In genomic region chr10:485776-486572, GRCh38 we compare ENCODE assay signal across 10 cellular contexts.
DNase-seq lines count a peak whose midpoint lies in the region; ATAC-seq and TF ChIP-seq lines count a peak whose summit lies in the region.
"Had no signal": no experiment of that assay in that cellular context is flagged by ENCODE, and none has a peak within 500 bp of the region (broad histone marks: within the 10 kb centered on the region; RNA-seq: fewer than 3 reads in every experiment).

No MANE protein-coding gene starts in this region.

- TF ChIP-seq POLR2A in uterus (IDR thresholded peaks at IDR 0.05) = no peak

- H3K27ac Mint-ChIP-seq in activated naive CD8-positive, alpha-beta T cell treated with anti-CD3 and anti-CD28 coated beads, Interleukin-2, amount 10 ng/mL, durations not matched to agents 7 days and 5 days = peak overlapping the region; percentile 92

- no peaks in the 10 kb centered on the region for H3K27me3 Mint-ChIP-seq in activated naive CD8-positive, alpha-beta T cell treated with anti-CD3 and anti-CD28 coated beads, Interleukin-2, amount 10 ng/mL, durations not matched to agents 7 days and 5 days

- H3K27ac ChIP-seq in uterus = peak overlapping the region; percentile 46 to 48

- POLR2A ChIA-PET in activated naive CD8-positive, alpha-beta T cell treated with anti-CD3 and anti-CD28 coated beads, Interleukin-2, amount 10 ng/mL, durations not matched to agents 7 days and 5 days (lab: Charles Lee) = no interaction called here

- no peaks in the 10 kb centered on the region for H3K9me3 ChIP-seq in uterus

- TF ChIP-seq CTCF in uterus (IDR thresholded peaks at IDR 0.05) = no peak

- no peaks in the 10 kb centered on the region for H3K27me3 ChIP-seq in uterus

- H3K4me3 Mint-ChIP-seq in activated naive CD8-positive, alpha-beta T cell treated with anti-CD3 and anti-CD28 coated beads, Interleukin-2, amount 10 ng/mL, durations not matched to agents 7 days and 5 days = peak overlapping the region; percentile 85

- H3K4me3 ChIP-seq in uterus = no peak overlapping the region

- no peaks in the 10 kb centered on the region for H3K36me3 Mint-ChIP-seq in activated naive CD8-positive, alpha-beta T cell treated with anti-CD3 and anti-CD28 coated beads, Interleukin-2, amount 10 ng/mL, durations not matched to agents 7 days and 5 days

- H3K36me3 ChIP-seq in uterus = no peaks in the 10 kb centered on the region

- ATAC-seq in left cardiac atrium = no peak
- ATAC-seq in left ventricle myocardium superior = no peak
- ATAC-seq in activated naive CD8-positive, alpha-beta T cell treated with anti-CD3 and anti-CD28 coated beads, Interleukin-2, amount 10 ng/mL, durations not matched to agents 7 days and 5 days (ENCODE audit: low read depth) = no peak
- no peak for ATAC-seq in left lobe of liver
- no peak for ATAC-seq in HG02970 (IDR thresholded peaks at IDR 0.05; ENCODE audit: low FRiP score, unreplicated experiment)
- no peak for ATAC-seq in GM19351 (IDR thresholded peaks at IDR 0.05; ENCODE audit: unreplicated experiment)

- intact Hi-C loops in left cardiac atrium (cut with DNase I) (no loop called here), left ventricle myocardium superior (cut with micrococcal nuclease) (no loop called here), uterus (cut with DNase I; ENCODE audit: low total_unique reads) (no loop called here)

- peaks cover 0 to 5% of the 10 kb centered on the region in 2 donors for H3K4me1 ChIP-seq in uterus

- no peaks in the 10 kb centered on the region for H3K9me3 Mint-ChIP-seq in activated naive CD8-positive, alpha-beta T cell treated with anti-CD3 and anti-CD28 coated beads, Interleukin-2, amount 10 ng/mL, durations not matched to agents 7 days and 5 days
- H3K9me3 Mint-ChIP-seq: activated B cell treated with CpG ODN at 0.5 μM for 24 hours had no signal

- peaks cover 6% of the 10 kb centered on the region for H3K4me1 Mint-ChIP-seq in activated naive CD8-positive, alpha-beta T cell treated with anti-CD3 and anti-CD28 coated beads, Interleukin-2, amount 10 ng/mL, durations not matched to agents 7 days and 5 days

- DNase-seq in left cardiac atrium (peak; percentile 48), left ventricle myocardium superior (no peak), left lobe of liver (ENCODE audit: low spot score) (peak; percentile 35), uterus (peak in 1 of 2 donors; percentile 50), RPMI8226 (no peak)
- peak; percentile 17 for DNase-seq in activated naive CD8-positive, alpha-beta T cell treated with anti-CD3 and anti-CD28 coated beads, Interleukin-2, amount 10 ng/mL, durations not matched to agents 7 days and 5 days
- DNase-seq: activated B cell treated with CpG ODN at 0.5 μM for 24 hours, DMS153 had no signal

Comparison
In these comparisons a context has a peak if more than half of its experiments do, and no peak if none do; other contexts are left out.
1. DNase-seq: peak in left cardiac atrium (single experiment), activated naive CD8-positive, alpha-beta T cell treated with anti-CD3 and anti-CD28 coated beads, Interleukin-2, amount 10 ng/mL, durations not matched to agents 7 days and 5 days (single experiment) and left lobe of liver (single experiment); none in left ventricle myocardium superior (single experiment) and RPMI8226 (single experiment).